In the genomic region with DNA sequence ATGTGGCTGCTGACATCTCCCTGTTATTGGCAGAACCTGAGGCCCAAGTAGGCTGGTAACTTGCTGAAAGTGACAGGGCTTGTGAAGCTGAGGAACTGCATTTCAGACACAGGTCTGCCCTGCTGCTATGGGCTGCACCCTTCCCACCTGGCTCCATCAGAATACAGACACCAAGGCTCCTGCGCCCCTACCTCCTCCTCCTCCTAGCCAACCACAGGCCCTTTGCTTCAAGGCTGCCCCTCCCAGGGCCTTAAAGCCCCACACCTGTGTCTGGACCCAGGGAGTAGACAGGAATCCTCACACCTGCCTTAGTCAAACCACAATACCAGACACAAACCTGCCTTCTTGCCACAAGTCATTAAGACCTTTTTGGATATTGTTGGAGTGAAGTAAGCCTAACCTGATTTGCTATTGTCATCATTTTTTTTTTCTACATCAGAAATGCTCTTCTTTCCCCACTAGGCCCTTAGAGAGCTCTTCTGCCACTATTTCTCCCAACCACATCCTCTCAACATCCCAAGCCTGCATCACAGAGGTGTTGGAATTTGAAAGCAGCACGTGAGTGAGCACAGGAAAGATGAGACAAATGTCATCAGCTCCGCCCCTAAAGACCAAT, we compare ENCODE assay signal across 18 cellular contexts.
"Had no signal": no experiment of that assay in that cellular context is flagged by ENCODE, and none has a peak within 500 bp of the region (broad histone marks: within the 10 kb centered on the region; RNA-seq: fewer than 3 reads in every experiment).

No MANE protein-coding gene starts in this region.

- ATAC-seq: activated CD4-positive, alpha-beta T cell treated with anti-CD3 and anti-CD28 coated beads for 36 hours; activated CD8-positive, alpha-beta memory T cell treated with anti-CD3 and anti-CD28 coated beads, Interleukin-2, amount 10 ng/mL, durations not matched to agents 7 days and 5 days; activated CD8-positive, alpha-beta T cell treated with anti-CD3 and anti-CD28 coated beads, Interleukin-2, amount 10 ng/mL, durations not matched to agents 7 days and 5 days; body of pancreas; left lung; lower lobe of right lung; right lobe of liver; stimulated activated naive CD8-positive, alpha-beta T cell treated with anti-CD3 and anti-CD28 coated beads, Interleukin-15, Interleukin-2, amounts not matched to agents 100 U/mL and 50 U/mL, for 24 hours had no signal

- DNase-seq: activated CD4-positive, alpha-beta T cell treated with anti-CD3 and anti-CD28 coated beads for 36 hours; activated CD4-positive, CD25-positive, alpha-beta regulatory T cell; activated CD8-positive, alpha-beta memory T cell treated with anti-CD3 and anti-CD28 coated beads, Interleukin-2, amount 10 ng/mL, durations not matched to agents 7 days and 5 days; activated CD8-positive, alpha-beta T cell treated with anti-CD3 and anti-CD28 coated beads, Interleukin-2, amount 10 ng/mL, durations not matched to agents 7 days and 5 days; activated naive CD4-positive, alpha-beta T cell treated with Interleukin-2 at 50 U/mL for 16 hours; activated T-cell treated with anti-CD3 and anti-CD28 coated beads, Interleukin-2, amount 50 U/mL, for 48 hours; aorta; body of pancreas; effector CD8-positive, alpha-beta T cell; left lung; lower lobe of right lung; mesenchymal stem cell; stimulated activated CD4-positive, alpha-beta T cell treated with anti-CD3 and anti-CD28 coated beads, Interleukin-12 subunit alpha, Interleukin-12 subunit beta, amount 100 ng/mL, for 4 hours; stimulated activated CD4-positive, alpha-beta T cell treated with anti-CD3 and anti-CD28 coated beads, Interleukin-4, amount 100 ng/mL, for 1 hour; stimulated activated naive CD8-positive, alpha-beta T cell treated with anti-CD3 and anti-CD28 coated beads, Interleukin-15, Interleukin-2, amounts not matched to agents 100 U/mL and 50 U/mL, for 24 hours; testis; transverse colon had no signal
